4 cellular contexts compared by ENCODE assay signal in the genomic region with DNA sequence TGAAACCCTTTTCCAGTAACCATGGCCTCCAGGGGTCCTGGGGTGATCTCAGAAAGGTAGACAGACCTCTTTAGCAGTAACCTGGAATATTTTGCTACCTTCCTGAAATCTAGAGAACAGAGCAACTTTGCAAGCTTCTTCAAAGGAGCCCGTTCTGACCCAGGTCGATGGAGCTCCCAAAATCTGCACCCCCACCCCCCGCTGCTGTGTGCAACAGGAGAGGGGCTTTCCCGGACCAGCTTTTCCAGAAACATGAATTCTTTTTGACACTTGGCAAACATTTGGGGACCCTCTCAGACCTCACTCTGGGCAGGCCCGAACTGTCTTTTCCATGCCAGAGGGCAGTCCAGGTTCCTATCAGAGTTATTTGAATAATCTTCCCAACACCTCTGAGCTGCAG.
"Had no signal": no experiment of that assay in that cellular context is flagged by ENCODE, and none has a peak within 500 bp of the region (broad histone marks: within the 10 kb centered on the region; RNA-seq: fewer than 3 reads in every experiment).

No MANE protein-coding gene starts in this region.

- H3K4me3 ChIP-seq: K562 had no signal

- H3K27ac ChIP-seq: HL-60 had no signal

- H3K4me3 Mint-ChIP-seq: IgD-negative memory B cell had no signal

- DNase-seq: IMR-90 had no signal

- H3K36me3 Mint-ChIP-seq: IgD-negative memory B cell had no signal

- H3K27ac Mint-ChIP-seq: IgD-negative memory B cell had no signal
